ENCODE assay signal across 8 cellular contexts in genomic region chr6:16168858-16169257, GRCh38. TPM values are rescaled to one million over a fixed set of nuclear protein-coding genes. Genes with fewer than 3 reads are reported as not detected.
DNase-seq lines count a peak whose midpoint lies in the region; ATAC-seq and TF ChIP-seq lines count a peak whose summit lies in the region.

No MANE protein-coding gene starts in this region.

- H3K27ac Mint-ChIP-seq in endodermal cell, result no peak overlapping the region

- H2BK12ac ChIP-seq in trophoblast cell (ENCODE audit: low read length), result peak overlapping the region; percentile 26

- no peak overlapping the region for H3K4me3 ChIP-seq in BLaER1 treated with 17β-estradiol and CSF1 and Interleukin-3, amounts not matched to agents 10 nM and 100 nM
- H3K4me3 ChIP-seq in HAP-1 (no peak overlapping the region), endodermal cell (ENCODE audit: low read length) (no peak overlapping the region), trophoblast cell (ENCODE audit: low read depth, low read length) (no peak overlapping the region)

- DNase-seq in HAP-1 (ENCODE audit: low spot score in 2 of 2), result peak; percentile 68 to 84
- peak; percentile 26 for DNase-seq in NOMO-1 treated with dmso at 0.1 percent for 144 hours (lab: John Stamatoyannopoulos, UW; ENCODE audit: unreplicated experiment)
- DNase-seq in endodermal cell, result peak; percentile 73
- no peak for DNase-seq in trophoblast cell
- no peak for DNase-seq in NCI-H1048 (lab: John Stamatoyannopoulos, UW)

- peak overlapping the region; percentile 55 for H2BK120ac ChIP-seq in trophoblast cell (ENCODE audit: insufficient read depth, low read length, poor library complexity)

- no peak overlapping the region for H3K4me3 Mint-ChIP-seq in endodermal cell

- no peak overlapping the region for H3K27ac ChIP-seq in BLaER1 treated with 17β-estradiol and CSF1 and Interleukin-3, amounts not matched to agents 10 nM and 100 nM
- H3K27ac ChIP-seq in endodermal cell (ENCODE audit: low read depth, low read length) (no peak overlapping the region), trophoblast cell (ENCODE audit: low read depth, low read length) (peak overlapping the region; percentile 64)

- H3K4ac ChIP-seq in trophoblast cell (ENCODE audit: low read depth, low read length), result no peak overlapping the region

- peak overlapping the region; percentile 71 for H4K91ac ChIP-seq in trophoblast cell (ENCODE audit: low read depth, low read length)

- H3K18ac ChIP-seq in trophoblast cell (ENCODE audit: low read length), result no peak overlapping the region

- H3K36me3 Mint-ChIP-seq in endodermal cell (ENCODE audit: low read depth), result no peaks in the 10 kb centered on the region

- H3K9ac ChIP-seq in BLaER1 treated with 17β-estradiol and CSF1 and Interleukin-3, amounts not matched to agents 10 nM and 100 nM, result no peak overlapping the region
- no peak overlapping the region for H3K9ac ChIP-seq in endodermal cell (ENCODE audit: extremely low read depth, low read length, poor library complexity, severe bottlenecking)
- no peak overlapping the region for H3K9ac ChIP-seq in trophoblast cell (ENCODE audit: low read length)

- no peak overlapping the region for H4K12ac ChIP-seq in trophoblast cell (ENCODE audit: low read depth, low read length)

- H4K8ac ChIP-seq in trophoblast cell (ENCODE audit: low read depth, low read length), result peak overlapping the region; percentile 49

- ATAC-seq in HG02610 (IDR thresholded peaks at IDR 0.05; ENCODE audit: unreplicated experiment), result no peak
- no peak for ATAC-seq in HG03097 (IDR thresholded peaks at IDR 0.05; ENCODE audit: low FRiP score, unreplicated experiment)

- peak overlapping the region in 8 of 11 experiments; percentile 1 to 46 (median 32); a peak in 6 of 22 replicates for H3K4me2 ChIP-seq in BLaER1 treated with 17β-estradiol and CSF1 and Interleukin-3, amounts not matched to agents 10 nM and 100 nM
- H3K4me2 ChIP-seq in trophoblast cell (ENCODE audit: low read length), result no peak overlapping the region

- H4K20me1 ChIP-seq in BLaER1 treated with 17β-estradiol and CSF1 and Interleukin-3, amounts not matched to agents 10 nM and 100 nM, result no peaks in the 10 kb centered on the region

- peaks cover 7% of the 10 kb centered on the region for H3K79me1 ChIP-seq in trophoblast cell (ENCODE audit: low read length)

- H2BK5ac ChIP-seq in trophoblast cell (ENCODE audit: low read depth, low read length, poor library complexity), result peak overlapping the region; percentile 36

- H3K4me1 Mint-ChIP-seq in endodermal cell, result peaks cover 74% of the 10 kb centered on the region

- H3K9me3 Mint-ChIP-seq in endodermal cell, result no peaks in the 10 kb centered on the region

- no peak overlapping the region for H2AFZ ChIP-seq in trophoblast cell (ENCODE audit: insufficient read depth, low read length, poor library complexity)

- no peak overlapping the region for H3K14ac ChIP-seq in trophoblast cell (ENCODE audit: low read length)

- no peaks in the 10 kb centered on the region for H3K27me3 ChIP-seq in BLaER1 treated with 17β-estradiol and CSF1 and Interleukin-3, amounts not matched to agents 10 nM and 100 nM
- H3K27me3 ChIP-seq in HAP-1 (ENCODE audit: low read depth), result no peaks in the 10 kb centered on the region
- no peaks in the 10 kb centered on the region for H3K27me3 ChIP-seq in endodermal cell (ENCODE audit: control insufficient read depth, insufficient read depth, low read length, poor library complexity, severe bottlenecking)
- H3K27me3 ChIP-seq in trophoblast cell (ENCODE audit: insufficient read depth, low read length), result no peaks in the 10 kb centered on the region

- H3K4me1 ChIP-seq in BLaER1 treated with 17β-estradiol and CSF1 and Interleukin-3, amounts not matched to agents 10 nM and 100 nM, result peaks cover 8 to 33% (median 21%) of the 10 kb centered on the region in 10 experiments; a peak in 19 of 20 replicates
- H3K4me1 ChIP-seq in HAP-1 (peaks cover 30% of the 10 kb centered on the region), endodermal cell (ENCODE audit: control insufficient read depth, insufficient read depth, low read length) (peaks cover 21% of the 10 kb centered on the region), trophoblast cell (ENCODE audit: control insufficient read depth in 1 of 2, insufficient read depth in 2 of 2, low read length in 2 of 2) (peaks cover 4 to 9% of the 10 kb centered on the region in 2 experiments)

- no peak overlapping the region for H2AK5ac ChIP-seq in trophoblast cell (ENCODE audit: low read length)

- TF ChIP-seq CTCF in endodermal cell (conservative IDR thresholded peaks at IDR 0.05), result peak; percentile 79

- in situ Hi-C loops in HAP-1 (cut with MboI; ENCODE audit: low sequenced_read_pairs), result no loop called here

- WGBS in endodermal cell (ENCODE audit: insufficient coverage in 1 of 2, insufficient read length in 1 of 2), 2 experiments, result 31 to 63% methylated on average over 1 to 2 of the region's 3 CpGs
- WGBS in trophoblast cell (ENCODE audit: extremely low coverage, insufficient coverage, insufficient read length), result no CpG with 5 or more reads among the region's 3 CpGs

- no peaks in the 10 kb centered on the region for H3K36me3 ChIP-seq in BLaER1 treated with 17β-estradiol and CSF1 and Interleukin-3, amounts not matched to agents 10 nM and 100 nM
- no peaks in the 10 kb centered on the region for H3K36me3 ChIP-seq in HAP-1 (replicated peaks)
- H3K36me3 ChIP-seq in endodermal cell (ENCODE audit: control insufficient read depth, insufficient read depth, low read length), result no peaks in the 10 kb centered on the region
- no peaks in the 10 kb centered on the region for H3K36me3 ChIP-seq in trophoblast cell (ENCODE audit: control insufficient read depth in 1 of 2, insufficient read depth in 2 of 2, low read length in 2 of 2)

- no peaks in the 10 kb centered on the region for H3K9me3 ChIP-seq in BLaER1 treated with 17β-estradiol and CSF1 and Interleukin-3, amounts not matched to agents 10 nM and 100 nM (replicated peaks in 1 of 11)
- H3K9me3 ChIP-seq in HAP-1 (no peaks in the 10 kb centered on the region), endodermal cell (ENCODE audit: control insufficient read depth, low read length) (no peaks in the 10 kb centered on the region), trophoblast cell (ENCODE audit: insufficient read depth, low read depth, low read length) (no peaks in the 10 kb centered on the region)

- no peaks in the 10 kb centered on the region for H3K27me3 Mint-ChIP-seq in endodermal cell (ENCODE audit: insufficient read depth)

- no peak overlapping the region for H3K23ac ChIP-seq in trophoblast cell (ENCODE audit: low read length)

- no peaks in the 10 kb centered on the region for H3K79me2 ChIP-seq in trophoblast cell (ENCODE audit: control insufficient read depth, insufficient read depth, low read length, poor library complexity)

RNA-seq across cellular contexts. Expression of gene MYLIP, which starts 40.0 kb away (rescaled TPM):
- 10 to 100 TPM; 25.8 to 30.2 TPM for total RNA-seq in endodermal cell
- 8.4 TPM for polyA plus RNA-seq in endodermal cell (2013, experiment 1 of 2)
- polyA plus RNA-seq in endodermal cell (2013, experiment 2 of 2), result 6.5 TPM
- polyA plus RNA-seq in trophoblast cell (2013), result 29.7 and 30.4 TPM in 2 replicates

Comparison
In these comparisons a context has a peak if more than half of its experiments do, and no peak if none do; other contexts are left out.
1. DNase-seq: peak in HAP-1 (2 of 2), NOMO-1 treated with dmso at 0.1 percent for 144 hours (single experiment) and endodermal cell (single experiment); none in trophoblast cell (0 of 2) and NCI-H1048 (single experiment).